37 cellular contexts compared by ENCODE assay signal in the genomic region with DNA sequence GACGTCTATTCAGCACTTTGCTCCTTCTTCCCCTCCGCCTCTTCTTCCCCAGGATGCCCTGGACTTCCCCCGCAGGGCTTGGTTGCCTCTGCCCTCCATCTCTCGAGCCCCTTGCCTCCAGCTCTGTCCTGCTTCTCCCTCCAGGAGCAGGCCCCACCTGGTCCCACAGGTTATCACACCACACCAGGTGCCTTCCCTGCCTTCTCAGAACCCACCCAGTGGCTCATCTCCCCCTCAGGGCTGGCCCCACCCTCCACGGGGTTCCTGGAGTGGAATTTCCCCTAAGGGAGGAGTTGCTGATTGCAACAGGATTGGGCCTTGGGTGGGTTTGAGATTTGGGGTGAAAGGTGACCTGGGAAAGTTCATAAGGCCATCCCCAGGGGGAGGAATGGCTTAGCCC. TPM values are rescaled to one million over a fixed set of nuclear protein-coding genes. Genes with fewer than 3 reads are reported as not detected.
"Had no signal": no experiment of that assay in that cellular context is flagged by ENCODE, and none has a peak within 500 bp of the region (broad histone marks: within the 10 kb centered on the region; RNA-seq: fewer than 3 reads in every experiment).

No MANE protein-coding gene starts in this region.

- H3K4me3 Mint-ChIP-seq: activated B cell treated with CpG ODN at 0.5 μM for 24 hours; activated CD4-positive, alpha-beta memory T cell treated with anti-CD3 and anti-CD28 coated beads for 36 hours; activated CD4-positive, alpha-beta T cell treated with anti-CD3 and anti-CD28 coated beads, Interleukin-2, amount 10 ng/mL, durations not matched to agents 24 days and 14 days; activated CD8-positive, alpha-beta T cell treated with anti-CD3 and anti-CD28 coated beads for 36 hours; activated naive CD4-positive, alpha-beta T cell treated with anti-CD3 and anti-CD28 coated beads for 36 hours; activated naive CD8-positive, alpha-beta T cell treated with anti-CD3 and anti-CD28 coated beads for 36 hours; activated T-cell treated with anti-CD3 and anti-CD28 coated beads, Interleukin-2, amount 50 U/mL, for 4 hours; activated T-cell treated with anti-CD3 and anti-CD28 coated beads, Interleukin-2, amount 50 U/mL, for 72 hours; activated T-helper 1 cell treated with anti-CD3 and anti-CD28 coated beads, Interleukin-12 subunit alpha, Interleukin-12 subunit beta, Interleukin-2, Interleukin-4 antibody, amounts not matched to agents 30 ng/mL and 10 ng/mL and 1 ng/mL, durations not matched to agents 14 hours and 24 hours and 36 hours; activated T-helper 17 cell treated with anti-CD3 and anti-CD28 coated beads, Interleukin-2, amount 50 U/mL, for 72 hours; T-helper 1 cell treated with Interleukin-12 subunit alpha and Interleukin-12 subunit beta and Interleukin-4 antibody, amounts not matched to agents 30 μg/mL and 1 μg/mL, for 36 hours; T-helper 2 cell treated with Interferon-gamma antibody and Interleukin-4, amounts not matched to agents 5 μg/mL and 100 μg/mL, for 36 hours had no signal

- H3K4me3 ChIP-seq: adrenal gland, body of pancreas, breast epithelium had no signal

- H3K36me3 Mint-ChIP-seq: activated CD4-positive, alpha-beta memory T cell treated with anti-CD3 and anti-CD28 coated beads for 36 hours; activated naive CD4-positive, alpha-beta T cell treated with anti-CD3 and anti-CD28 coated beads, Interleukin-2, amount 50 U/mL, for 72 hours; activated naive CD8-positive, alpha-beta T cell treated with anti-CD3 and anti-CD28 coated beads for 36 hours had no signal

- H3K4me1 ChIP-seq: adrenal gland, breast epithelium had no signal

- H3K4me1 Mint-ChIP-seq: activated CD4-positive, alpha-beta T cell treated with anti-CD3 and anti-CD28 coated beads, Interleukin-2, amount 10 ng/mL, durations not matched to agents 24 days and 14 days; activated naive CD8-positive, alpha-beta T cell treated with anti-CD3 and anti-CD28 coated beads for 36 hours; activated T-helper 17 cell treated with anti-CD3 and anti-CD28 coated beads, Interleukin-2, amount 50 U/mL, for 72 hours had no signal

- H3K27me3 ChIP-seq: adrenal gland, body of pancreas, breast epithelium had no signal

- DNase-seq: activated B cell treated with CpG ODN at 0.5 μM for 24 hours; activated CD4-positive, alpha-beta memory T cell treated with anti-CD3 and anti-CD28 coated beads for 36 hours; activated CD4-positive, alpha-beta T cell treated with anti-CD3 and anti-CD28 coated beads for 4 hours; activated CD4-positive, alpha-beta T cell treated with anti-CD3 and anti-CD28 coated beads, Interleukin-2, amount 10 ng/mL, durations not matched to agents 24 days and 14 days; activated CD4-positive, alpha-beta T cell treated with anti-CD3 and anti-CD28 coated beads, Interleukin-2, amount 50 U/mL, for 1 hour; activated CD4-positive, alpha-beta T cell treated with anti-CD3 and anti-CD28 coated beads, Interleukin-2, amount 50 U/mL, for 4 hours; activated CD4-positive, CD25-positive, alpha-beta regulatory T cell treated with anti-CD3 and anti-CD28 coated beads, Interleukin-2, amount 50 U/mL, for 72 hours; activated CD8-positive, alpha-beta memory T cell treated with anti-CD3 and anti-CD28 coated beads, Interleukin-2, amount 50 U/mL, for 4 hours; activated CD8-positive, alpha-beta T cell treated with anti-CD3 and anti-CD28 coated beads for 36 hours; activated effector memory CD4-positive, alpha-beta T cell treated with anti-CD3 and anti-CD28 coated beads, Interleukin-2, amount 50 U/mL, for 16 hours; activated gamma-delta T cell treated with Interleukin-2 at 50 U/mL for 16 hours; activated naive CD4-positive, alpha-beta T cell; activated naive CD4-positive, alpha-beta T cell treated with anti-CD3 and anti-CD28 coated beads for 36 hours; activated naive CD4-positive, alpha-beta T cell treated with anti-CD3 and anti-CD28 coated beads, Interleukin-2, amount 50 U/mL, for 16 hours; activated naive CD8-positive, alpha-beta T cell treated with anti-CD3 and anti-CD28 coated beads for 36 hours; activated T-cell treated with anti-CD3 and anti-CD28 coated beads for 4 hours; activated T-cell treated with anti-CD3 and anti-CD28 coated beads, Interleukin-2, amount 50 U/mL, for 1 hour; activated T-cell treated with anti-CD3 and anti-CD28 coated beads, Interleukin-2, amount 50 U/mL, for 4 hours; activated T-cell treated with anti-CD3 and anti-CD28 coated beads, Interleukin-2, amount 50 U/mL, for 72 hours; adrenal gland; amniotic stem cell; aorta; body of pancreas; brain microvascular endothelial cell; central memory CD4-positive, alpha-beta T cell; T-helper 2 cell; T-helper 9 cell had no signal

- H3K27ac Mint-ChIP-seq: activated B cell treated with CpG ODN at 0.5 μM for 24 hours; activated CD4-positive, alpha-beta memory T cell treated with anti-CD3 and anti-CD28 coated beads for 36 hours; activated CD4-positive, alpha-beta T cell treated with anti-CD3 and anti-CD28 coated beads, Interleukin-2, amount 10 ng/mL, durations not matched to agents 24 days and 14 days; activated CD8-positive, alpha-beta T cell treated with anti-CD3 and anti-CD28 coated beads for 36 hours; activated naive CD4-positive, alpha-beta T cell treated with anti-CD3 and anti-CD28 coated beads for 36 hours; activated naive CD4-positive, alpha-beta T cell treated with anti-CD3 and anti-CD28 coated beads, Interleukin-2, amount 50 U/mL, for 72 hours; activated naive CD8-positive, alpha-beta T cell treated with anti-CD3 and anti-CD28 coated beads for 36 hours; activated T-cell treated with anti-CD3 and anti-CD28 coated beads, Interleukin-2, amount 50 U/mL, for 72 hours; activated T-helper 1 cell treated with anti-CD3 and anti-CD28 coated beads, Interleukin-12 subunit alpha, Interleukin-12 subunit beta, Interleukin-2, Interleukin-4 antibody, amounts not matched to agents 30 ng/mL and 10 ng/mL and 1 ng/mL, durations not matched to agents 14 hours and 24 hours and 36 hours; activated T-helper 17 cell treated with anti-CD3 and anti-CD28 coated beads, Interleukin-2, amount 50 U/mL, for 72 hours; T-helper 1 cell treated with Interleukin-12 subunit alpha and Interleukin-12 subunit beta and Interleukin-4 antibody, amounts not matched to agents 30 μg/mL and 1 μg/mL, for 36 hours; T-helper 2 cell treated with Interferon-gamma antibody and Interleukin-4, amounts not matched to agents 5 μg/mL and 100 μg/mL, for 36 hours had no signal

- H3K9me3 ChIP-seq: adrenal gland, body of pancreas, breast epithelium had no signal

- H3K36me3 ChIP-seq: adrenal gland, brain microvascular endothelial cell, breast epithelium had no signal

- H3K9me3 Mint-ChIP-seq: activated B cell treated with CpG ODN at 0.5 μM for 24 hours; activated CD4-positive, alpha-beta memory T cell treated with anti-CD3 and anti-CD28 coated beads for 36 hours; activated CD4-positive, alpha-beta T cell treated with anti-CD3 and anti-CD28 coated beads, Interleukin-2, amount 10 ng/mL, durations not matched to agents 24 days and 14 days; activated CD8-positive, alpha-beta T cell treated with anti-CD3 and anti-CD28 coated beads for 36 hours; activated naive CD4-positive, alpha-beta T cell treated with anti-CD3 and anti-CD28 coated beads for 36 hours; activated naive CD4-positive, alpha-beta T cell treated with anti-CD3 and anti-CD28 coated beads, Interleukin-2, amount 50 U/mL, for 72 hours; activated naive CD8-positive, alpha-beta T cell treated with anti-CD3 and anti-CD28 coated beads for 36 hours; activated T-cell treated with anti-CD3 and anti-CD28 coated beads, Interleukin-2, amount 50 U/mL, for 4 hours; activated T-cell treated with anti-CD3 and anti-CD28 coated beads, Interleukin-2, amount 50 U/mL, for 72 hours; activated T-helper 1 cell treated with anti-CD3 and anti-CD28 coated beads, Interleukin-12 subunit alpha, Interleukin-12 subunit beta, Interleukin-2, Interleukin-4 antibody, amounts not matched to agents 30 ng/mL and 10 ng/mL and 1 ng/mL, durations not matched to agents 14 hours and 24 hours and 36 hours; activated T-helper 17 cell treated with anti-CD3 and anti-CD28 coated beads, Interleukin-2, amount 50 U/mL, for 72 hours; T-helper 1 cell treated with Interleukin-12 subunit alpha and Interleukin-12 subunit beta and Interleukin-4 antibody, amounts not matched to agents 30 μg/mL and 1 μg/mL, for 36 hours; T-helper 2 cell treated with Interferon-gamma antibody and Interleukin-4, amounts not matched to agents 5 μg/mL and 100 μg/mL, for 36 hours had no signal

- ATAC-seq: activated CD8-positive, alpha-beta T cell treated with anti-CD3 and anti-CD28 coated beads for 36 hours; activated naive CD4-positive, alpha-beta T cell treated with anti-CD3 and anti-CD28 coated beads, Interleukin-2, amount 50 U/mL, for 72 hours; activated T-cell treated with anti-CD3 and anti-CD28 coated beads, Interleukin-2, amount 50 U/mL, for 4 hours; activated T-cell treated with anti-CD3 and anti-CD28 coated beads, Interleukin-2, amount 50 U/mL, for 72 hours; activated T-helper 17 cell treated with anti-CD3 and anti-CD28 coated beads, Interleukin-2, amount 50 U/mL, for 72 hours; body of pancreas had no signal

- H3K27ac ChIP-seq: adrenal gland, body of pancreas, brain microvascular endothelial cell, breast epithelium, VCaP had no signal

RNA-seq across cellular contexts. Expression of a gene that starts 49.0 kb away (rescaled TPM):
- total RNA-seq: activated B cell treated with CpG ODN at 0.5 μM for 24 hours; activated CD4-positive, alpha-beta memory T cell treated with anti-CD3 and anti-CD28 coated beads for 36 hours; activated CD4-positive, alpha-beta T cell treated with anti-CD3 and anti-CD28 coated beads, Interleukin-2, amount 10 ng/mL, durations not matched to agents 24 days and 14 days; activated CD8-positive, alpha-beta memory T cell treated with anti-CD3 and anti-CD28 coated beads for 36 hours; activated CD8-positive, alpha-beta T cell treated with anti-CD3 and anti-CD28 coated beads for 36 hours; activated naive CD4-positive, alpha-beta T cell treated with anti-CD3 and anti-CD28 coated beads for 36 hours; activated naive CD4-positive, alpha-beta T cell treated with anti-CD3 and anti-CD28 coated beads, Interleukin-2, amount 50 U/mL, for 72 hours; activated naive CD8-positive, alpha-beta T cell treated with anti-CD3 and anti-CD28 coated beads for 36 hours; activated T-cell treated with anti-CD3 and anti-CD28 coated beads, Interleukin-2, amount 50 U/mL, for 4 hours; activated T-cell treated with anti-CD3 and anti-CD28 coated beads, Interleukin-2, amount 50 U/mL, for 72 hours; activated T-helper 1 cell treated with anti-CD3 and anti-CD28 coated beads, Interleukin-12 subunit alpha, Interleukin-12 subunit beta, Interleukin-2, Interleukin-4 antibody, amounts not matched to agents 30 ng/mL and 10 ng/mL and 1 ng/mL, durations not matched to agents 14 hours and 24 hours and 36 hours; activated T-helper 17 cell treated with anti-CD3 and anti-CD28 coated beads, Interleukin-2, amount 50 U/mL, for 72 hours; aorta; astrocyte; body of pancreas; breast epithelium; cerebellum had no signal
